ENCODE assay signal across 12 cellular contexts in the genomic region with DNA sequence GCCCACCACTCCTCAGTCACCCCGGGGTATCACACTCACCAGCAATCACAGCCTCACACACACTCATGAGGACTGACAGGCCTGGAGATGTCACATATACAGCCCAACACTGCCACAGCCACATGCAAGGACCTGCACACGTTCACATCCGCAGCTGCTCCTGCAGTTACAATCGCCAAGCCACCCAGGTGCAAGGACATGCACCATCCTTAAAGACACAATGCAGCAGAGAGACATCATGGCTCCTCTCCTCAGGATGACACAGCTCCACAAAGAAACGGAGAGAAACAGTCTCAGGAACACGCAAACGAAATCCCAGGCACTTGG. TPM values are rescaled to one million over a fixed set of nuclear protein-coding genes. Genes with fewer than 3 reads are reported as not detected.
DNase-seq lines count a peak whose midpoint lies in the region; ATAC-seq and TF ChIP-seq lines count a peak whose summit lies in the region.
"Had no signal": no experiment of that assay in that cellular context is flagged by ENCODE, and none has a peak within 500 bp of the region (broad histone marks: within the 10 kb centered on the region; RNA-seq: fewer than 3 reads in every experiment).

No MANE protein-coding gene starts in this region.

- intact Hi-C loops in CD4-positive, alpha-beta memory T cell (cut with micrococcal nuclease), result no loop called here
- intact Hi-C loops in activated T-helper 1 cell treated with anti-CD3 and anti-CD28 coated beads, Interleukin-12 subunit alpha, Interleukin-12 subunit beta, Interleukin-2, Interleukin-4 antibody, amounts not matched to agents 30 ng/mL and 10 ng/mL and 1 ng/mL, durations not matched to agents 14 hours and 24 hours and 36 hours (cut with micrococcal nuclease), result no loop called here
- intact Hi-C loops in transverse colon (cut with DNase I; ENCODE audit: low total_unique reads) (no loop called here), right cardiac atrium (cut with DNase I) (no loop called here)

- no peaks in the 10 kb centered on the region for H4K20me1 ChIP-seq in KMS-11 (ENCODE audit: insufficient read depth)

- 28% methylated on average over 7 of the region's 7 CpGs; no CpG with 5 or more reads in 1 of the 2 donors for WGBS in transverse colon (ENCODE audit: low coverage in 1 of 2), 2 donors
- WGBS in right cardiac atrium, result 8% methylated on average over 7 of the region's 7 CpGs

- CTCF ChIA-PET in CD4-positive, alpha-beta memory T cell (lab: Charles Lee; ENCODE audit: partially characterized antibody), result interaction anchor here (1.2 to 1.3 kb wide), 2 partner anchors 186 to 189 kb away, joined by 3 to 7 read pairs; no protein-coding TSS in a partner anchor

- TF ChIP-seq POLR2A in transverse colon (IDR thresholded peaks at IDR 0.05), result no peak

- H3K4me1 Mint-ChIP-seq in CD4-positive, alpha-beta memory T cell, result peaks cover 9 to 23% (median 11%) of the 10 kb centered on the region in 4 donors
- H3K4me1 Mint-ChIP-seq in activated T-helper 1 cell treated with anti-CD3 and anti-CD28 coated beads, Interleukin-12 subunit alpha, Interleukin-12 subunit beta, Interleukin-2, Interleukin-4 antibody, amounts not matched to agents 30 ng/mL and 10 ng/mL and 1 ng/mL, durations not matched to agents 14 hours and 24 hours and 36 hours (ENCODE audit: low read depth), result peaks cover 16% of the 10 kb centered on the region
- peaks cover 20% of the 10 kb centered on the region for H3K4me1 Mint-ChIP-seq in mesothelial cell of epicardium

- peak overlapping the region; percentile 42 for H3K4me2 ChIP-seq in KMS-11

- no peak for ATAC-seq in GM18502 (IDR thresholded peaks at IDR 0.05; ENCODE audit: poor library complexity, unreplicated experiment)
- no peak for ATAC-seq in right cardiac atrium

- no peaks in the 10 kb centered on the region for H3K27me3 ChIP-seq in CD4-positive, alpha-beta memory T cell (ENCODE audit: insufficient read depth, low read length)
- H3K27me3 ChIP-seq in KMS-11 (ENCODE audit: insufficient read depth, low read depth) (no peaks in the 10 kb centered on the region), transverse colon (peaks cover 50% of the 10 kb centered on the region), right cardiac atrium (ENCODE audit: control insufficient read depth, insufficient read depth) (no peaks in the 10 kb centered on the region)
- H3K27me3 ChIP-seq: vagina had no signal

- no peak for TF ChIP-seq CTCF in KMS-11 (conservative IDR thresholded peaks at IDR 0.05; ENCODE audit: low read depth, low read length)
- TF ChIP-seq CTCF in mesothelial cell of epicardium (IDR thresholded peaks at IDR 0.05; ENCODE audit: unreplicated experiment), result no peak
- TF ChIP-seq CTCF in transverse colon (IDR thresholded peaks at IDR 0.05), result no peak

- peak overlapping the region in 6 of 7 donors; percentile 42 to 92 (median 87) for H3K27ac Mint-ChIP-seq in CD4-positive, alpha-beta memory T cell
- no peak overlapping the region for H3K27ac Mint-ChIP-seq in activated T-helper 1 cell treated with anti-CD3 and anti-CD28 coated beads, Interleukin-12 subunit alpha, Interleukin-12 subunit beta, Interleukin-2, Interleukin-4 antibody, amounts not matched to agents 30 ng/mL and 10 ng/mL and 1 ng/mL, durations not matched to agents 14 hours and 24 hours and 36 hours
- no peak overlapping the region for H3K27ac Mint-ChIP-seq in mesothelial cell of epicardium
- H3K27ac Mint-ChIP-seq: activated naive CD4-positive, alpha-beta T cell treated with anti-CD3 and anti-CD28 coated beads, Interleukin-2, amount 50 U/mL, for 72 hours had no signal

- H3K4me3 Mint-ChIP-seq in CD4-positive, alpha-beta memory T cell, result peak overlapping the region; percentile 76 to 96 (median 86)
- H3K4me3 Mint-ChIP-seq in activated T-helper 1 cell treated with anti-CD3 and anti-CD28 coated beads, Interleukin-12 subunit alpha, Interleukin-12 subunit beta, Interleukin-2, Interleukin-4 antibody, amounts not matched to agents 30 ng/mL and 10 ng/mL and 1 ng/mL, durations not matched to agents 14 hours and 24 hours and 36 hours, result peak overlapping the region; percentile 76
- peak overlapping the region; percentile 73 for H3K4me3 Mint-ChIP-seq in mesothelial cell of epicardium

- no peak overlapping the region; the same call in 1 of the 2 replicates for H3K9ac ChIP-seq in KMS-11

- no peaks in the 10 kb centered on the region for H3K9me3 ChIP-seq in CD4-positive, alpha-beta memory T cell (ENCODE audit: control insufficient read depth in 1 of 2, low read length in 2 of 2)
- H3K9me3 ChIP-seq in transverse colon (no peaks in the 10 kb centered on the region), right cardiac atrium (ENCODE audit: control insufficient read depth, low read length) (no peaks in the 10 kb centered on the region)
- H3K9me3 ChIP-seq: vagina had no signal

- H3K4me1 ChIP-seq in CD4-positive, alpha-beta memory T cell (ENCODE audit: insufficient read depth, low read length), result peaks cover 11% of the 10 kb centered on the region
- no peaks in the 10 kb centered on the region for H3K4me1 ChIP-seq in KMS-11 (ENCODE audit: low read depth, poor library complexity, severe bottlenecking)
- H3K4me1 ChIP-seq in transverse colon, result peaks cover 0 to 11% (median 3%) of the 10 kb centered on the region in 4 donors
- H3K4me1 ChIP-seq in right cardiac atrium (ENCODE audit: control insufficient read depth, insufficient read depth, low read length), result no peaks in the 10 kb centered on the region
- H3K4me1 ChIP-seq: vagina had no signal

- H3K9me3 Mint-ChIP-seq in CD4-positive, alpha-beta memory T cell, result peaks cover 0 to 1% (median 0%) of the 10 kb centered on the region in 8 donors
- no peaks in the 10 kb centered on the region for H3K9me3 Mint-ChIP-seq in activated T-helper 1 cell treated with anti-CD3 and anti-CD28 coated beads, Interleukin-12 subunit alpha, Interleukin-12 subunit beta, Interleukin-2, Interleukin-4 antibody, amounts not matched to agents 30 ng/mL and 10 ng/mL and 1 ng/mL, durations not matched to agents 14 hours and 24 hours and 36 hours
- H3K9me3 Mint-ChIP-seq in mesothelial cell of epicardium, result peaks cover 8% of the 10 kb centered on the region
- H3K9me3 Mint-ChIP-seq: activated naive CD4-positive, alpha-beta T cell treated with anti-CD3 and anti-CD28 coated beads, Interleukin-2, amount 50 U/mL, for 72 hours had no signal

- H3K4me3 ChIP-seq in CD4-positive, alpha-beta memory T cell (ENCODE audit: low read length in 2 of 2), result peak overlapping the region in 1 of 2 donors; percentile 45
- no peak overlapping the region for H3K4me3 ChIP-seq in KMS-11 (IDR thresholded peaks at IDR 0.05; ENCODE audit: insufficient read depth, low read depth, low read length)
- no peak overlapping the region for H3K4me3 ChIP-seq in transverse colon
- H3K4me3 ChIP-seq in right cardiac atrium (ENCODE audit: low read length), result no peak overlapping the region

- POLR2A ChIA-PET in CD4-positive, alpha-beta memory T cell (lab: Charles Lee; ENCODE audit: partially characterized antibody), result interaction anchor here (0.6 to 1.1 kb wide), 2 partner anchors 9 to 29 kb away, joined by 3 read pairs; no protein-coding TSS in a partner anchor

- DNase-seq in CD4-positive, alpha-beta memory T cell, result no peak
- no peak for DNase-seq in activated T-helper 1 cell treated with anti-CD3 and anti-CD28 coated beads, Interleukin-12 subunit alpha, Interleukin-12 subunit beta, Interleukin-2, Interleukin-4 antibody, amounts not matched to agents 30 ng/mL and 10 ng/mL and 1 ng/mL, durations not matched to agents 14 hours and 24 hours and 36 hours (ENCODE audit: low spot score)
- DNase-seq in mesothelial cell of epicardium (ENCODE audit: low spot score in 2 of 2, unreplicated experiment in 2 of 2), result no peak
- DNase-seq in transverse colon, result no peak
- DNase-seq in effector CD4-positive, alpha-beta T cell, result no peak
- no peak for DNase-seq in right cardiac atrium
- DNase-seq: NCI-H1048 had no signal

- no peaks in the 10 kb centered on the region for H3K36me3 ChIP-seq in CD4-positive, alpha-beta memory T cell (ENCODE audit: insufficient read depth, low read length)
- H3K36me3 ChIP-seq in KMS-11 (ENCODE audit: insufficient read depth), result no peaks in the 10 kb centered on the region
- no peaks in the 10 kb centered on the region for H3K36me3 ChIP-seq in transverse colon
- H3K36me3 ChIP-seq: vagina had no signal

- no peak for TF ChIP-seq EP300 in transverse colon (IDR thresholded peaks at IDR 0.05; ENCODE audit: low read depth)

- peak overlapping the region; percentile 82 for H2AFZ ChIP-seq in KMS-11 (ENCODE audit: low read depth)

- H3K36me3 Mint-ChIP-seq in CD4-positive, alpha-beta memory T cell, result no peaks in the 10 kb centered on the region
- peaks cover 1% of the 10 kb centered on the region for H3K36me3 Mint-ChIP-seq in activated T-helper 1 cell treated with anti-CD3 and anti-CD28 coated beads, Interleukin-12 subunit alpha, Interleukin-12 subunit beta, Interleukin-2, Interleukin-4 antibody, amounts not matched to agents 30 ng/mL and 10 ng/mL and 1 ng/mL, durations not matched to agents 14 hours and 24 hours and 36 hours (ENCODE audit: low read depth)
- peaks cover 2% of the 10 kb centered on the region for H3K36me3 Mint-ChIP-seq in mesothelial cell of epicardium
- H3K36me3 Mint-ChIP-seq: activated naive CD4-positive, alpha-beta T cell treated with anti-CD3 and anti-CD28 coated beads, Interleukin-2, amount 50 U/mL, for 72 hours had no signal

- H3K79me2 ChIP-seq in KMS-11 (ENCODE audit: insufficient read depth, low read depth), result no peaks in the 10 kb centered on the region

- in situ Hi-C loops in transverse colon (cut with MboI; ENCODE audit: low pct_ligation_motif_present in 1 of 4, low pct_unique_long_range_greater_than_20kb in 1 of 4, low sequenced_read_pairs in 3 of 4), result no loop called here

- no peak overlapping the region for H3K27ac ChIP-seq in CD4-positive, alpha-beta memory T cell (ENCODE audit: low read depth, low read length)
- H3K27ac ChIP-seq in KMS-11 (no peak overlapping the region), transverse colon (no peak overlapping the region), right cardiac atrium (ENCODE audit: low read length) (no peak overlapping the region)
- H3K27ac ChIP-seq: vagina had no signal

- H3K27me3 Mint-ChIP-seq in CD4-positive, alpha-beta memory T cell, result peaks cover 7 to 16% of the 10 kb centered on the region in 2 donors
- peaks cover 45% of the 10 kb centered on the region for H3K27me3 Mint-ChIP-seq in activated T-helper 1 cell treated with anti-CD3 and anti-CD28 coated beads, Interleukin-12 subunit alpha, Interleukin-12 subunit beta, Interleukin-2, Interleukin-4 antibody, amounts not matched to agents 30 ng/mL and 10 ng/mL and 1 ng/mL, durations not matched to agents 14 hours and 24 hours and 36 hours (ENCODE audit: insufficient read depth)
- H3K27me3 Mint-ChIP-seq in mesothelial cell of epicardium (ENCODE audit: low read depth), result peaks cover 56% of the 10 kb centered on the region

RNA-seq across cellular contexts. Expression of a gene that starts 1.1 kb away (rescaled TPM):
- total RNA-seq in CD4-positive, alpha-beta memory T cell, result 1 to 10 TPM; 6.4 to 8.5 TPM
- 10 to 100 TPM in 1 of 2 donors, 1 to 10 TPM in 1; 4.6 to 15.3 TPM for polyA plus RNA-seq in CD4-positive, alpha-beta memory T cell
- 0.36 and 0.42 TPM in 2 replicates for total RNA-seq in activated T-helper 1 cell treated with anti-CD3 and anti-CD28 coated beads, Interleukin-12 subunit alpha, Interleukin-12 subunit beta, Interleukin-2, Interleukin-4 antibody, amounts not matched to agents 30 ng/mL and 10 ng/mL and 1 ng/mL, durations not matched to agents 14 hours and 24 hours and 36 hours
- 41.6 to 46.9 TPM (median 42.8 TPM) in 3 replicates for total RNA-seq in mesothelial cell of epicardium
- total RNA-seq in transverse colon, result 100 to 1,000 TPM in 1 of 4 donors, 10 to 100 TPM in 3; 14.0 to 144 (median 20.4) TPM
- 1 to 10 TPM; 1.6 to 8.3 (median 4.9) TPM for total RNA-seq in right cardiac atrium
- polyA plus RNA-seq in right cardiac atrium, result 9.6 TPM
- total RNA-seq: mesenteric fat pad had no signal

RNA-seq across cellular contexts. Expression of a gene that starts 8.0 kb away (rescaled TPM):
- total RNA-seq in CD4-positive, alpha-beta memory T cell, result not detected
- not detected for polyA plus RNA-seq in CD4-positive, alpha-beta memory T cell
- total RNA-seq in activated T-helper 1 cell treated with anti-CD3 and anti-CD28 coated beads, Interleukin-12 subunit alpha, Interleukin-12 subunit beta, Interleukin-2, Interleukin-4 antibody, amounts not matched to agents 30 ng/mL and 10 ng/mL and 1 ng/mL, durations not matched to agents 14 hours and 24 hours and 36 hours, result not detected in 2 replicates
- total RNA-seq in mesothelial cell of epicardium (0.33 to 0.63 TPM (median 0.54 TPM) in 3 replicates), transverse colon (not detected), right cardiac atrium (not detected)
- not detected for polyA plus RNA-seq in right cardiac atrium
- total RNA-seq: mesenteric fat pad, vagina had no signal

RNA-seq across cellular contexts. Expression of a gene that starts 32.5 kb away (rescaled TPM):
- 100 to 1,000 TPM; 121 to 126 TPM for total RNA-seq in CD4-positive, alpha-beta memory T cell
- 10 to 100 TPM in 1 of 2 donors, 1 to 10 TPM in 1; 9.4 to 25.3 TPM for polyA plus RNA-seq in CD4-positive, alpha-beta memory T cell
- total RNA-seq in activated T-helper 1 cell treated with anti-CD3 and anti-CD28 coated beads, Interleukin-12 subunit alpha, Interleukin-12 subunit beta, Interleukin-2, Interleukin-4 antibody, amounts not matched to agents 30 ng/mL and 10 ng/mL and 1 ng/mL, durations not matched to agents 14 hours and 24 hours and 36 hours, result 44.7 and 56.4 TPM in 2 replicates
- 196 to 205 TPM (median 200 TPM) in 3 replicates for total RNA-seq in mesothelial cell of epicardium
- total RNA-seq in transverse colon, result 100 to 1,000 TPM in 2 of 4 donors, 10 to 100 TPM in 2; 74.4 to 105 (median 93.3) TPM
- 10 to 100 TPM; 42.6 to 56.7 (median 50.5) TPM for total RNA-seq in right cardiac atrium
- 41.5 TPM for polyA plus RNA-seq in right cardiac atrium

RNA-seq across cellular contexts. Expression of a gene that starts 48.0 kb away (rescaled TPM):
- not detected for total RNA-seq in CD4-positive, alpha-beta memory T cell
- polyA plus RNA-seq in CD4-positive, alpha-beta memory T cell, result not detected
- total RNA-seq in activated T-helper 1 cell treated with anti-CD3 and anti-CD28 coated beads, Interleukin-12 subunit alpha, Interleukin-12 subunit beta, Interleukin-2, Interleukin-4 antibody, amounts not matched to agents 30 ng/mL and 10 ng/mL and 1 ng/mL, durations not matched to agents 14 hours and 24 hours and 36 hours, result not detected in 2 replicates
- total RNA-seq in mesothelial cell of epicardium (not detected in 3 replicates), transverse colon (not detected), right cardiac atrium (not detected)
- polyA plus RNA-seq in right cardiac atrium, result not detected
- total RNA-seq: mesenteric fat pad had no signal

Comparison
In these comparisons a context has a peak if more than half of its experiments do, and no peak if none do; other contexts are left out.
1. H3K27ac Mint-ChIP-seq: peak in CD4-positive, alpha-beta memory T cell (6 of 7); none in activated T-helper 1 cell treated with anti-CD3 and anti-CD28 coated beads, Interleukin-12 subunit alpha, Interleukin-12 subunit beta, Interleukin-2, Interleukin-4 antibody, amounts not matched to agents 30 ng/mL and 10 ng/mL and 1 ng/mL, durations not matched to agents 14 hours and 24 hours and 36 hours (single experiment) and mesothelial cell of epicardium (single experiment).
2. Peak in every context shown above with its lines, with median percentiles within 50 percentile points of each other: H3K4me3 Mint-ChIP-seq.